Comparison of ENCODE assay signal across 1 cellular context in the genomic region with DNA sequence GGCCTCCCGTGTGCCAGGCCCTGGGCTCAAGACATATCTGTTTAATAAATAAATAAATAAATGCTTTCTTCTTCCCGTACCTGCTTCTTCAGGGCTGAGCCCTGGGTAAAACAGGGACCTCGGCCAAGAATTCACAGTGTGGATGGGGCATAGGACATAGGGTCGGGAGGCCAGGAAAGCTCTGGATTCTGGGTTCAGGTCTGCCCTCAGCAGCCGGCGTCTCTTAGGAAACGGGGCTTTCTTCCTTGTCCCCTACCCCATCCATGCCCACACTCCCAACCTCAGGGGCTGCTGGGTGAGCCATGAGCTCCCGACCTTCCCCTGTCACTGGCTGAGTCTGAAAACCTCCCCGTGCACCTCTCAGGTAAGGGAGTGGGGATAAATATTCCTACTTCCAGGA.
TF ChIP-seq lines count a peak whose summit lies in the region.

No MANE protein-coding gene starts in this region.

TF ChIP-seq in GM23338, 12 proteins besides CTCF, POLR2A, EP300 and RAD21 (continued from another document):
- TF ChIP-seq, protein P1, sequence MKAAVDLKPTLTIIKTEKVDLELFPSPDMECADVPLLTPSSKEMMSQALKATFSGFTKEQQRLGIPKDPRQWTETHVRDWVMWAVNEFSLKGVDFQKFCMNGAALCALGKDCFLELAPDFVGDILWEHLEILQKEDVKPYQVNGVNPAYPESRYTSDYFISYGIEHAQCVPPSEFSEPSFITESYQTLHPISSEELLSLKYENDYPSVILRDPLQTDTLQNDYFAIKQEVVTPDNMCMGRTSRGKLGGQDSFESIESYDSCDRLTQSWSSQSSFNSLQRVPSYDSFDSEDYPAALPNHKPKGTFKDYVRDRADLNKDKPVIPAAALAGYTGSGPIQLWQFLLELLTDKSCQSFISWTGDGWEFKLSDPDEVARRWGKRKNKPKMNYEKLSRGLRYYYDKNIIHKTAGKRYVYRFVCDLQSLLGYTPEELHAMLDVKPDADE (IDR thresholded peaks at IDR 0.05), result no peak
- TF ChIP-seq EZH2phosphoT487 (IDR thresholded peaks at IDR 0.05; ENCODE audit: unreplicated experiment), result no peak
- no peak for TF ChIP-seq JUNB (IDR thresholded peaks at IDR 0.05; ENCODE audit: unreplicated experiment)
- no peak for TF ChIP-seq ZNF331 (CRISPR knock-in tag; IDR thresholded peaks at IDR 0.05; ENCODE audit: low read depth)
- no peak for TF ChIP-seq CREB1 (CRISPR knock-in tag; IDR thresholded peaks at IDR 0.05; ENCODE audit: low read depth)
- TF ChIP-seq EZH2 (IDR thresholded peaks at IDR 0.05; ENCODE audit: low read depth, unreplicated experiment), result no peak
